In the genomic region with DNA sequence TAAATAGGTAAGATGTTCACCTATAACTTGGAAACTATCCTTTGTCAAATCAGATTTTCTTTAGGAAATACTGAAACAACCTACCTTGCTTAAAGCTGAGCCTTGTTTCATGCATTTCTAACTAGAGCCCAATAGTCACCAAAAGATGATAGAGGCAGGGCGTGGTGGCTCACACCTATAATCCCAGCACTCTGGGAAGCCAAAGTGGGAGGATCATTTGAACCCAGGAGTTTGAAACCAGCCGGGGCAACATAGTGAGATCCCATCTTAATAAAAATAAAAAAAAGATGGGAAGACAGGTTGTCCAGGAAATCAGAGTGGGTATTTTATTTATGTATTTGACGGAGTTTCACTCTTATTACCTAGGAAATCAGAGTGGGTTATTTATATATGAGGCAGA, we compare ENCODE assay signal across 34 cellular contexts.
"Had no signal": no experiment of that assay in that cellular context is flagged by ENCODE, and none has a peak within 500 bp of the region (broad histone marks: within the 10 kb centered on the region; RNA-seq: fewer than 3 reads in every experiment).

No MANE protein-coding gene starts in this region.

- DNase-seq: activated CD4-positive, alpha-beta memory T cell treated with anti-CD3 and anti-CD28 coated beads for 36 hours; activated CD4-positive, alpha-beta T cell treated with anti-CD3 and anti-CD28 coated beads for 36 hours; activated CD4-positive, alpha-beta T cell treated with anti-CD3 and anti-CD28 coated beads, Interleukin-2, amount 10 ng/mL, durations not matched to agents 24 days and 14 days; activated CD4-positive, CD25-positive, alpha-beta regulatory T cell; activated CD4-positive, CD25-positive, alpha-beta regulatory T cell treated with anti-CD3 and anti-CD28 coated beads, Interleukin-2, amount 50 U/mL, for 72 hours; activated CD8-positive, alpha-beta memory T cell treated with anti-CD3 and anti-CD28 coated beads, Interleukin-2, amount 10 ng/mL, durations not matched to agents 7 days and 5 days; activated CD8-positive, alpha-beta memory T cell treated with anti-CD3 and anti-CD28 coated beads, Interleukin-2, amount 50 U/mL, for 4 hours; activated CD8-positive, alpha-beta T cell treated with anti-CD3 and anti-CD28 coated beads, Interleukin-2, amount 10 ng/mL, durations not matched to agents 7 days and 5 days; activated effector memory CD4-positive, alpha-beta T cell treated with Interleukin-2 at 50 U/mL for 16 hours; activated gamma-delta T cell treated with Interleukin-2 at 50 U/mL for 16 hours; activated naive CD4-positive, alpha-beta T cell treated with anti-CD3 and anti-CD28 coated beads for 36 hours; activated T-cell treated with anti-CD3 and anti-CD28 coated beads, Interleukin-2, amount 50 U/mL, for 1 hour; amniotic stem cell; anterior cingulate cortex; brain microvascular endothelial cell; dorsolateral prefrontal cortex; effector memory CD4-positive, alpha-beta T cell; endodermal cell; foreskin fibroblast; head of caudate nucleus; T-cell; T1000; WERI-Rb-1 had no signal

- H3K27ac ChIP-seq: brain microvascular endothelial cell, coronary artery, WERI-Rb-1 had no signal

- FAIRE-seq: astrocyte, bronchial epithelial cell, frontal cortex had no signal

- H3K27me3 ChIP-seq: brain microvascular endothelial cell, dorsolateral prefrontal cortex had no signal

- H3K4me3 ChIP-seq: coronary artery, dorsolateral prefrontal cortex had no signal

- H3K4me1 Mint-ChIP-seq: activated CD8-positive, alpha-beta memory T cell treated with anti-CD3 and anti-CD28 coated beads, Interleukin-2, amount 10 ng/mL, durations not matched to agents 7 days and 5 days; activated T-helper 17 cell treated with anti-CD3 and anti-CD28 coated beads, Interleukin-2, amount 50 U/mL, for 72 hours had no signal

- H3K4me3 Mint-ChIP-seq: activated CD4-positive, alpha-beta memory T cell treated with anti-CD3 and anti-CD28 coated beads for 36 hours; activated CD4-positive, alpha-beta T cell treated with anti-CD3 and anti-CD28 coated beads for 36 hours; activated CD4-positive, alpha-beta T cell treated with anti-CD3 and anti-CD28 coated beads, Interleukin-2, amount 10 ng/mL, durations not matched to agents 24 days and 14 days; activated CD8-positive, alpha-beta memory T cell treated with anti-CD3 and anti-CD28 coated beads, Interleukin-2, amount 10 ng/mL, durations not matched to agents 7 days and 5 days; activated CD8-positive, alpha-beta T cell treated with anti-CD3 and anti-CD28 coated beads, Interleukin-2, amount 10 ng/mL, durations not matched to agents 7 days and 5 days; activated naive CD4-positive, alpha-beta T cell treated with anti-CD3 and anti-CD28 coated beads for 36 hours; activated T-helper 17 cell treated with anti-CD3 and anti-CD28 coated beads, Interleukin-2, amount 50 U/mL, for 72 hours; central memory CD8-positive, alpha-beta T cell; dendritic cell treated with granulocyte-macrophage colony-stimulating factor and Interleukin-4, amounts not matched to agents 40 ng/mL and 50 ng/mL, for 4 days; endodermal cell; T-cell; T-helper 1 cell treated with Interleukin-12 subunit alpha and Interleukin-12 subunit beta and Interleukin-4 antibody, amounts not matched to agents 30 μg/mL and 1 μg/mL, for 36 hours; T-helper 2 cell treated with Interferon-gamma antibody and Interleukin-4, amounts not matched to agents 5 μg/mL and 100 μg/mL, for 36 hours had no signal

- ATAC-seq: activated CD4-positive, alpha-beta T cell treated with anti-CD3 and anti-CD28 coated beads for 36 hours; activated CD8-positive, alpha-beta memory T cell treated with anti-CD3 and anti-CD28 coated beads, Interleukin-2, amount 10 ng/mL, durations not matched to agents 7 days and 5 days; activated CD8-positive, alpha-beta T cell treated with anti-CD3 and anti-CD28 coated beads, Interleukin-2, amount 10 ng/mL, durations not matched to agents 7 days and 5 days; activated naive CD4-positive, alpha-beta T cell treated with anti-CD3 and anti-CD28 coated beads, Interleukin-2, amount 50 U/mL, for 72 hours; activated T-helper 17 cell treated with anti-CD3 and anti-CD28 coated beads, Interleukin-2, amount 50 U/mL, for 72 hours; esophagus mucosa; T-cell had no signal

- H3K27ac Mint-ChIP-seq: activated CD4-positive, alpha-beta T cell treated with anti-CD3 and anti-CD28 coated beads, Interleukin-2, amount 10 ng/mL, durations not matched to agents 24 days and 14 days; activated CD8-positive, alpha-beta memory T cell treated with anti-CD3 and anti-CD28 coated beads, Interleukin-2, amount 10 ng/mL, durations not matched to agents 7 days and 5 days; dendritic cell treated with granulocyte-macrophage colony-stimulating factor and Interleukin-4, amounts not matched to agents 40 ng/mL and 50 ng/mL, for 4 days; endodermal cell; T-helper 1 cell treated with Interleukin-12 subunit alpha and Interleukin-12 subunit beta and Interleukin-4 antibody, amounts not matched to agents 30 μg/mL and 1 μg/mL, for 36 hours; T-helper 2 cell treated with Interferon-gamma antibody and Interleukin-4, amounts not matched to agents 5 μg/mL and 100 μg/mL, for 36 hours had no signal

- H3K9me3 Mint-ChIP-seq: activated CD4-positive, alpha-beta memory T cell treated with anti-CD3 and anti-CD28 coated beads for 36 hours; activated CD4-positive, alpha-beta T cell treated with anti-CD3 and anti-CD28 coated beads, Interleukin-2, amount 10 ng/mL, durations not matched to agents 24 days and 14 days; activated naive CD4-positive, alpha-beta T cell treated with anti-CD3 and anti-CD28 coated beads for 36 hours; activated naive CD4-positive, alpha-beta T cell treated with anti-CD3 and anti-CD28 coated beads, Interleukin-2, amount 50 U/mL, for 72 hours; activated T-helper 17 cell treated with anti-CD3 and anti-CD28 coated beads, Interleukin-2, amount 50 U/mL, for 72 hours; central memory CD8-positive, alpha-beta T cell; dendritic cell treated with granulocyte-macrophage colony-stimulating factor and Interleukin-4, amounts not matched to agents 40 ng/mL and 50 ng/mL, for 4 days; endodermal cell; T-cell; T-helper 1 cell treated with Interleukin-12 subunit alpha and Interleukin-12 subunit beta and Interleukin-4 antibody, amounts not matched to agents 30 μg/mL and 1 μg/mL, for 36 hours; T-helper 2 cell treated with Interferon-gamma antibody and Interleukin-4, amounts not matched to agents 5 μg/mL and 100 μg/mL, for 36 hours had no signal

- H3K27me3 Mint-ChIP-seq: activated CD4-positive, alpha-beta memory T cell treated with anti-CD3 and anti-CD28 coated beads for 36 hours; activated CD4-positive, alpha-beta T cell treated with anti-CD3 and anti-CD28 coated beads for 36 hours; activated CD4-positive, alpha-beta T cell treated with anti-CD3 and anti-CD28 coated beads, Interleukin-2, amount 10 ng/mL, durations not matched to agents 24 days and 14 days; activated CD8-positive, alpha-beta memory T cell treated with anti-CD3 and anti-CD28 coated beads, Interleukin-2, amount 10 ng/mL, durations not matched to agents 7 days and 5 days; activated T-helper 17 cell treated with anti-CD3 and anti-CD28 coated beads, Interleukin-2, amount 50 U/mL, for 72 hours; central memory CD8-positive, alpha-beta T cell; dendritic cell treated with granulocyte-macrophage colony-stimulating factor and Interleukin-4, amounts not matched to agents 40 ng/mL and 50 ng/mL, for 4 days; T-cell had no signal
